ENCODE assay signal across 8 cellular contexts in genomic region chr7:138002096-138002827, GRCh38. TPM values are rescaled to one million over a fixed set of nuclear protein-coding genes. Genes with fewer than 3 reads are reported as not detected.
DNase-seq lines count a peak whose midpoint lies in the region; ATAC-seq lines count a peak whose summit lies in the region.

No MANE protein-coding gene starts in this region.

- H3K18ac ChIP-seq in mesenchymal stem cell (ENCODE audit: low read depth in 1 of 2, low read length in 2 of 2) = no peak overlapping the region

- H3K14ac ChIP-seq in mesenchymal stem cell (ENCODE audit: low read length in 2 of 2) = no peak overlapping the region

- 1% methylated on average over 22 of the region's 28 CpGs for WGBS in mesenchymal stem cell

- peak overlapping the region; percentile 96 for H3K27ac ChIP-seq in mesenchymal stem cell (ENCODE audit: low read length, poor library complexity, severe bottlenecking)

- no peak overlapping the region for H2BK5ac ChIP-seq in mesenchymal stem cell (ENCODE audit: low read depth, low read length, poor library complexity, severe bottlenecking)

- DNase-seq in COR-L47 (lab: John Stamatoyannopoulos, UW) = peak; percentile 98
- DNase-seq in HUDEP-2 (lab: John Stamatoyannopoulos, UW; ENCODE audit: unreplicated experiment in 76 of 76) = peak in 75 of 76 experiments; percentile 52 to 99 (median 97)
- DNase-seq in NOMO-1 treated with DMSO at 0.1 percent for 48 hours (lab: John Stamatoyannopoulos, UW; ENCODE audit: unreplicated experiment) = peak; percentile 91
- peak; percentile 97 for DNase-seq in activated CD8-positive, alpha-beta memory T cell treated with anti-CD3 and anti-CD28 coated beads, Interleukin-2, amount 50 U/mL, for 1 hour (ENCODE audit: extremely low read depth)
- peak; percentile 100 for DNase-seq in mesenchymal stem cell
- DNase-seq in stimulated activated CD8-positive, alpha-beta memory T cell treated with anti-CD3 and anti-CD28 coated beads, Interleukin-12 subunit alpha, Interleukin-12 subunit beta, amount 100 ng/mL, for 24 hours (ENCODE audit: extremely low read depth) = peak; percentile 92

- peak overlapping the region; percentile 75 for H3K9ac ChIP-seq in endocrine pancreas (ENCODE audit: control insufficient read depth, insufficient read depth, low read length)
- H3K9ac ChIP-seq in mesenchymal stem cell (ENCODE audit: low read length) = peak overlapping the region; percentile 99

- ATAC-seq in GM21390 (IDR thresholded peaks at IDR 0.05; ENCODE audit: unreplicated experiment) = peak; percentile 94

- H3K9me3 ChIP-seq in endocrine pancreas (ENCODE audit: control insufficient read depth, low read length) (no peaks in the 10 kb centered on the region), mesenchymal stem cell (ENCODE audit: control insufficient read depth, low read length) (no peaks in the 10 kb centered on the region)

- peak overlapping the region; percentile 58 for H3K4me3 ChIP-seq in endocrine pancreas (ENCODE audit: control insufficient read depth, insufficient read depth, low read length)
- peak overlapping the region; percentile 96 to 98 for H3K4me3 ChIP-seq in mesenchymal stem cell (ENCODE audit: insufficient read depth in 1 of 2, low read depth in 1 of 2, low read length in 2 of 2)

- H3K27me3 ChIP-seq in endocrine pancreas (ENCODE audit: control insufficient read depth, insufficient read depth, low read length) (no peaks in the 10 kb centered on the region), mesenchymal stem cell (ENCODE audit: control insufficient read depth in 1 of 2, insufficient read depth in 1 of 2, low read length in 2 of 2) (no peaks in the 10 kb centered on the region)

- no peak overlapping the region for H2AK5ac ChIP-seq in mesenchymal stem cell (ENCODE audit: low read length, severe bottlenecking)

- H4K91ac ChIP-seq in mesenchymal stem cell (ENCODE audit: low read length) = no peak overlapping the region

- H2BK12ac ChIP-seq in mesenchymal stem cell (ENCODE audit: low read length in 2 of 2) = no peak overlapping the region

- no peak overlapping the region for H3K4ac ChIP-seq in mesenchymal stem cell (ENCODE audit: low read depth in 1 of 2, low read length in 2 of 2)

- H3K4me2 ChIP-seq in mesenchymal stem cell (ENCODE audit: low read length, poor library complexity, severe bottlenecking) = peak overlapping the region; percentile 61

- H4K8ac ChIP-seq in mesenchymal stem cell (ENCODE audit: low read length) = no peak overlapping the region

- no peaks in the 10 kb centered on the region for H3K79me1 ChIP-seq in mesenchymal stem cell (replicated peaks; ENCODE audit: low read length, poor library complexity, severe bottlenecking)

- H2BK120ac ChIP-seq in mesenchymal stem cell (ENCODE audit: low read depth, low read length) = no peak overlapping the region

- H3K4me1 ChIP-seq in endocrine pancreas (ENCODE audit: control insufficient read depth, insufficient read depth, low read length) (peaks cover 3% of the 10 kb centered on the region), mesenchymal stem cell (ENCODE audit: control insufficient read depth, insufficient read depth, low read depth, low read length) (peaks cover 4% of the 10 kb centered on the region)

- H3K36me3 ChIP-seq in endocrine pancreas (ENCODE audit: control insufficient read depth, insufficient read depth, low read length) = no peaks in the 10 kb centered on the region
- H3K36me3 ChIP-seq in mesenchymal stem cell (ENCODE audit: control insufficient read depth in 1 of 2, insufficient read depth in 2 of 2, low read depth in 1 of 2, low read length in 2 of 2) = no peaks in the 10 kb centered on the region

- no peak overlapping the region for H2BK15ac ChIP-seq in mesenchymal stem cell (ENCODE audit: low read depth, poor library complexity, severe bottlenecking)

- H3K23ac ChIP-seq in mesenchymal stem cell (ENCODE audit: low read length in 2 of 2) = no peak overlapping the region

- no peak overlapping the region for H2AFZ ChIP-seq in mesenchymal stem cell (ENCODE audit: low read depth, low read length)

RNA-seq across cellular contexts. Expression of gene CREB3L2, which starts 0.4 kb away (rescaled TPM):
- 52.7 TPM for polyA plus RNA-seq in mesenchymal stem cell (2013, experiment 1 of 2)
- 51.1 TPM for polyA plus RNA-seq in mesenchymal stem cell (2013, experiment 2 of 2)

Comparison
In these comparisons a context has a peak if more than half of its experiments do, and no peak if none do; other contexts are left out.
1. Peak in every context shown above with its lines: DNase-seq, ATAC-seq, H3K4me3 ChIP-seq and H3K27ac ChIP-seq.